8 cellular contexts compared by ENCODE assay signal in the genomic region with DNA sequence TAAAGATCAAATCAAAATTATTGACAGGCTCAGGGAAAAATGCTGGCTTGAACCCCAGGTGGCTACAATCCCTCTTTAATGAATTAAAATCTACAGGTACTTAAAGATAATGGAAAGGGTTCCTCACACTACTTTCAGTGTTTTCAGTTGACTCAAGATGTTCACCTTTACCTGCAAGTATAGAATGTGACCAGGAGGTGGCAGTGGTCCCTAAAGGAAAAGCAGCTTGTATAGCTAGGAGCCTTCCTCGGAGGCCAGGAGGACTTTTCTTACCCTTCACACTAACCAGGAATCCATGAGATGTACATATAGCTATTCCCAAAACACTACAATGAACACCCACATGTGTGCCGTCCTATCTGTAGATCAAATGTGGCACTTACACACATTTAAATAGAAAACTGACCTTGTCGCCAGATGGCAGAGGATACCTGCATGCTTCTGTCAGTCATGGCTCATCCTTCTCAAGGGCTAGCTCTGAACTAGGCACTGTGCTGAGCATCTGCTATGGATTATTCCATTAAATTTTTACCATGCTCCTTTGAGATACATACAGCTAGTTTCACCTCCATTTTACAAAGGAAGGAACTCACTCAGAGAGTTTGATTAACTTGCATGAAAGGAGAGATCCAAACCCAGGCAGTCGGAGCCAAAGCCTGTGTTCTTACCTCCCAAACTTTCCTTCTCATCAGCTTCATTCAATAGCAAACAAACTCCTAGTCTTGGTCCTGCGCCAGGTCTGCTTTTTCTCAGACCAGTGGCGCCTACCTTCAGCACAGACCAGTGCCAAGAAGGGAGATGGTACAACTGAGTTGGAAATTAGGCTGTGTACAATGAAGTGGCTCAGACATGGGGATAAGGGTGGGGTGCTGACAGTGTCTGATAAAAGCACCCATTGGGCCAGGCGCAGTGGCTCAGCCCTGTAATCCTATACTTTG. TPM values are rescaled to one million over a fixed set of nuclear protein-coding genes. Genes with fewer than 3 reads are reported as not detected.
DNase-seq lines count a peak whose midpoint lies in the region; ATAC-seq and TF ChIP-seq lines count a peak whose summit lies in the region.

No MANE protein-coding gene starts in this region.

- TF ChIP-seq CTCF in cardiac muscle cell (IDR thresholded peaks at IDR 0.05; ENCODE audit: low read depth, low read length) (peak; percentile 72), psoas muscle (IDR thresholded peaks at IDR 0.05) (peak; percentile 58)

- no peaks in the 10 kb centered on the region for H3K27me3 ChIP-seq in cardiac muscle cell
- H3K27me3 ChIP-seq in psoas muscle (ENCODE audit: insufficient read depth in 3 of 3, low read length in 2 of 3): no peaks in the 10 kb centered on the region

- no peak overlapping the region for H3K4me3 ChIP-seq in cardiac muscle cell
- H3K4me3 ChIP-seq in psoas muscle: no peak overlapping the region

- DNase-seq in DMS79 treated with DMSO at 0.1 percent for 48 hours (lab: John Stamatoyannopoulos, UW): peak; percentile 61
- DNase-seq in RKO (ENCODE audit: low spot score): peak; percentile 79
- peak; percentile 73 for DNase-seq in activated naive CD4-positive, alpha-beta T cell treated with anti-CD3 and anti-CD28 coated beads, Interleukin-2, amount 10 ng/mL, durations not matched to agents 7 days and 5 days
- peak; percentile 81 to 87 for DNase-seq in cardiac muscle cell (ENCODE audit: low read depth in 1 of 2, low spot score in 1 of 2)
- DNase-seq in psoas muscle: no peak

- peaks cover 12% of the 10 kb centered on the region for H3K9me3 Mint-ChIP-seq in activated naive CD4-positive, alpha-beta T cell treated with anti-CD3 and anti-CD28 coated beads, Interleukin-2, amount 10 ng/mL, durations not matched to agents 7 days and 5 days

- peaks cover 8% of the 10 kb centered on the region for H3K36me3 Mint-ChIP-seq in activated naive CD4-positive, alpha-beta T cell treated with anti-CD3 and anti-CD28 coated beads, Interleukin-2, amount 10 ng/mL, durations not matched to agents 7 days and 5 days

- H3K27me3 Mint-ChIP-seq in activated naive CD4-positive, alpha-beta T cell treated with anti-CD3 and anti-CD28 coated beads, Interleukin-2, amount 10 ng/mL, durations not matched to agents 7 days and 5 days: peaks cover 4% of the 10 kb centered on the region

- no peak overlapping the region for H3K27ac Mint-ChIP-seq in activated naive CD4-positive, alpha-beta T cell treated with anti-CD3 and anti-CD28 coated beads, Interleukin-2, amount 10 ng/mL, durations not matched to agents 7 days and 5 days

- H3K4me3 Mint-ChIP-seq in activated naive CD4-positive, alpha-beta T cell treated with anti-CD3 and anti-CD28 coated beads, Interleukin-2, amount 10 ng/mL, durations not matched to agents 7 days and 5 days: no peak overlapping the region

- ATAC-seq in GM21528 (IDR thresholded peaks at IDR 0.05; ENCODE audit: low FRiP score, unreplicated experiment) (peak; percentile 70), psoas muscle (peak in 3 of 4 donors; percentile 65 to 73 (median 68)), HG03571 (IDR thresholded peaks at IDR 0.05; ENCODE audit: unreplicated experiment) (no peak)

- H3K9me3 ChIP-seq in KOPT-K1 (ENCODE audit: insufficient read depth, low read length, poor library complexity, severe bottlenecking): peaks cover 25% of the 10 kb centered on the region
- no peaks in the 10 kb centered on the region for H3K9me3 ChIP-seq in cardiac muscle cell (ENCODE audit: low read depth)
- H3K9me3 ChIP-seq in psoas muscle: no peaks in the 10 kb centered on the region

- peaks cover 14% of the 10 kb centered on the region for H3K4me1 Mint-ChIP-seq in activated naive CD4-positive, alpha-beta T cell treated with anti-CD3 and anti-CD28 coated beads, Interleukin-2, amount 10 ng/mL, durations not matched to agents 7 days and 5 days

- intact Hi-C loops in psoas muscle (cut with DNase I): loop anchor here (2.0 to 5.0 kb wide), 2 partner anchors 33 to 439 kb away; no protein-coding TSS in a partner anchor

- CTCF ChIA-PET in activated naive CD4-positive, alpha-beta T cell treated with anti-CD3 and anti-CD28 coated beads, Interleukin-2, amount 10 ng/mL, durations not matched to agents 7 days and 5 days (lab: Charles Lee): interaction anchor here (0.6 to 4.7 kb wide), 17 partner anchors 9 to 609 kb away, joined by 3 to 59 read pairs (median 4); a partner anchor contains a TSS

- WGBS in psoas muscle, 3 donors: 76 to 83% (median 79%) methylated on average over 7 of the region's 7 CpGs

- no peaks in the 10 kb centered on the region for H3K4me1 ChIP-seq in cardiac muscle cell (ENCODE audit: low read depth)
- H3K4me1 ChIP-seq in psoas muscle: no peaks in the 10 kb centered on the region

- peak overlapping the region; percentile 54 for H3K27ac ChIP-seq in KOPT-K1 (ENCODE audit: low read depth, low read length, poor library complexity, severe bottlenecking)
- no peak overlapping the region for H3K27ac ChIP-seq in cardiac muscle cell
- H3K27ac ChIP-seq in psoas muscle: no peak overlapping the region

- H3K36me3 ChIP-seq in KOPT-K1 (ENCODE audit: insufficient read depth, low read length): no peaks in the 10 kb centered on the region
- H3K36me3 ChIP-seq in cardiac muscle cell: no peaks in the 10 kb centered on the region
- H3K36me3 ChIP-seq in psoas muscle (ENCODE audit: insufficient read depth in 1 of 2, low read depth in 1 of 2): no peaks in the 10 kb centered on the region

RNA-seq across cellular contexts. Expression of a gene that starts 24.5 kb away (rescaled TPM):
- total RNA-seq in cardiac muscle cell: not detected in 2 replicates
- not detected in 2 replicates for polyA plus RNA-seq in cardiac muscle cell
- not detected for total RNA-seq in psoas muscle
- polyA plus RNA-seq in psoas muscle: under 1 TPM in 1 of 3 donors, not detected in 2; 0.08 TPM

Comparison
In these comparisons a context has a peak if more than half of its experiments do, and no peak if none do; other contexts are left out.
1. DNase-seq: peak in DMS79 treated with DMSO at 0.1 percent for 48 hours (single experiment), RKO (single experiment), activated naive CD4-positive, alpha-beta T cell treated with anti-CD3 and anti-CD28 coated beads, Interleukin-2, amount 10 ng/mL, durations not matched to agents 7 days and 5 days (single experiment) and cardiac muscle cell (2 of 2); none in psoas muscle (0 of 2).